In the genomic region with DNA sequence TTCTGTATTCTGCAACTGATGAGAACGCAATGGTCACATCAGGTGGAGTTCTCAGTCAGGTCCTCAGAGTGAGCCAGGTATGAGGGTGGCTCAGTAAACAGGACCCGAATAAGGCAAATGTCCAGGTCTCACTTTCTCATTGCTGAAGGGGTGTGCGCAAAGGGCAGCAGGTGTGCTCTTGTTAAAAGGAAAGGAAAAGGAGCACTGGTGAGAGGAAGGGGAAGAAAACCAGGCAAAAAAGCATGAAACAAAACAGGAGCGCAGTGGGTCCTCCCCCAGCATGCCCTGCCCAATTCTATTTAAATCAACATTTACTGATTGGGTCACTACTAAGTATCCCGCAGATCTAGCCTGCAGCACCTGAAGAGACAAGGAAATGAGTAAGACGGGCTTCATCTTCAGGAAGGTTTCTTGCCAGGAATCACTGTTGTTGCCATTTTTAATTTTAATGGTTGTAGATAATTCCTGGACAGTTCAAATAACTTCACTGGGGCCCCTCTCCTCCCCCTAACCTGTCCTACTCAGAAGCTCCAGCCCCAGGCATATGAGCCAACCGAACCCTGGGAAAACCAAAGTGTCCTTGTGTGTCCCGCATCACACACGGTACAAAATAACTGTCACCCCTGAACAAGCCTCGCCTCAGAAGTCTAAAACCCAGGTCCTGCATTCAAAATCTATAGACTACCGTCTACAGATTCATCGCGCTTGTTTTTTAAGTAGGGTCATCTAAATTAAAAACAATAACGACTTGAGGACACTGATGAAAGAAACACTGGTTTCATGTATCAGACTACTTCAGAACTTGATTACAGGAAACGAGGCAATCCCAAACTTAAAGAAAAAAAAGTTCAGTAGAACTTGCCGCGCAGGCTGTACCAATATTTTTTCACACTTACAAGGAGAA, we compare ENCODE assay signal across 8 cellular contexts. TPM values are rescaled to one million over a fixed set of nuclear protein-coding genes. Genes with fewer than 3 reads are reported as not detected.
A peak's percentile ranks its signal among the peaks of the same experiment; 100 is the strongest.
DNase-seq lines count a peak whose midpoint lies in the region; ATAC-seq and TF ChIP-seq lines count a peak whose summit lies in the region.

No MANE protein-coding gene starts in this region.

- H3K27ac ChIP-seq in cardiac muscle cell = no peak overlapping the region
- no peak overlapping the region for H3K27ac ChIP-seq in HUES64 (ENCODE audit: low read depth, low read length)
- peak overlapping the region; percentile 68 for H3K27ac ChIP-seq in thymus (ENCODE audit: low read depth)

- H3K4me3 ChIP-seq in cardiac muscle cell (peak overlapping the region; percentile 50), HUES64 (ENCODE audit: low read length) (peak overlapping the region; percentile 65), thymus (ENCODE audit: low read length) (peak overlapping the region; percentile 68)

- H3K36me3 ChIP-seq in cardiac muscle cell = no peaks in the 10 kb centered on the region
- no peaks in the 10 kb centered on the region for H3K36me3 ChIP-seq in HUES64 (ENCODE audit: insufficient read depth, low read length)
- H3K36me3 ChIP-seq in thymus (ENCODE audit: control insufficient read depth, insufficient read depth) = no peaks in the 10 kb centered on the region

- peaks cover 53% of the 10 kb centered on the region for H3K4me1 Mint-ChIP-seq in activated naive CD8-positive, alpha-beta T cell treated with anti-CD3 and anti-CD28 coated beads, Interleukin-2, amount 50 U/mL, for 24 hours

- H3K27me3 ChIP-seq in cardiac muscle cell (no peaks in the 10 kb centered on the region), HUES64 (ENCODE audit: insufficient read depth, low read length) (peaks cover 39% of the 10 kb centered on the region; the same call in 1 of the 2 replicates), thymus (ENCODE audit: control insufficient read depth, insufficient read depth) (no peaks in the 10 kb centered on the region)

- H3K9me3 ChIP-seq in cardiac muscle cell (ENCODE audit: low read depth) (no peaks in the 10 kb centered on the region), HUES64 (ENCODE audit: insufficient read depth, low read depth, low read length) (no peaks in the 10 kb centered on the region), thymus (ENCODE audit: control insufficient read depth) (no peaks in the 10 kb centered on the region)

- peaks cover 5% of the 10 kb centered on the region for H3K27me3 Mint-ChIP-seq in activated naive CD8-positive, alpha-beta T cell treated with anti-CD3 and anti-CD28 coated beads, Interleukin-2, amount 50 U/mL, for 24 hours

- H3K9me3 Mint-ChIP-seq in activated naive CD8-positive, alpha-beta T cell treated with anti-CD3 and anti-CD28 coated beads, Interleukin-2, amount 50 U/mL, for 24 hours = no peaks in the 10 kb centered on the region

- DNase-seq in cardiac muscle cell (ENCODE audit: low read depth in 1 of 2, low spot score in 1 of 2) (no peak), left ventricle myocardium superior (no peak), kidney glomerular epithelial cell (lab: John Stamatoyannopoulos, UW) (peak; percentile 28), pons (ENCODE audit: low spot score) (no peak), midbrain (lab: John Stamatoyannopoulos, UW) (no peak)
- DNase-seq in activated naive CD8-positive, alpha-beta T cell treated with anti-CD3 and anti-CD28 coated beads, Interleukin-2, amount 50 U/mL, for 24 hours = no peak

- H3K36me3 Mint-ChIP-seq in activated naive CD8-positive, alpha-beta T cell treated with anti-CD3 and anti-CD28 coated beads, Interleukin-2, amount 50 U/mL, for 24 hours (ENCODE audit: low read depth) = no peaks in the 10 kb centered on the region

- no peak for ATAC-seq in left ventricle myocardium superior
- no peak for ATAC-seq in activated naive CD8-positive, alpha-beta T cell treated with anti-CD3 and anti-CD28 coated beads, Interleukin-2, amount 50 U/mL, for 24 hours

- H3K4me3 Mint-ChIP-seq in activated naive CD8-positive, alpha-beta T cell treated with anti-CD3 and anti-CD28 coated beads, Interleukin-2, amount 50 U/mL, for 24 hours = peak overlapping the region; percentile 82

- intact Hi-C loops in left ventricle myocardium superior (cut with micrococcal nuclease) = no loop called here

- H3K9ac ChIP-seq in HUES64 (ENCODE audit: low read depth, low read length) = peak overlapping the region; percentile 54; the same call in 1 of the 2 replicates

- WGBS in HUES64 = 10% methylated on average over 17 of the region's 17 CpGs
- WGBS in thymus = 22% methylated on average over 17 of the region's 17 CpGs

- peak overlapping the region; percentile 78 for H3K27ac Mint-ChIP-seq in activated naive CD8-positive, alpha-beta T cell treated with anti-CD3 and anti-CD28 coated beads, Interleukin-2, amount 50 U/mL, for 24 hours

- peaks cover 21% of the 10 kb centered on the region for H3K4me1 ChIP-seq in cardiac muscle cell (ENCODE audit: low read depth)
- H3K4me1 ChIP-seq in HUES64 (ENCODE audit: insufficient read depth, low read length) = peaks cover 18% of the 10 kb centered on the region
- H3K4me1 ChIP-seq in thymus (ENCODE audit: control insufficient read depth, insufficient read depth, low read length) = peaks cover 9% of the 10 kb centered on the region

- TF ChIP-seq CTCF in cardiac muscle cell (IDR thresholded peaks at IDR 0.05; ENCODE audit: low read depth, low read length) = no peak

RNA-seq across cellular contexts. Expression of a gene that starts 1.0 kb away (rescaled TPM):
- total RNA-seq in cardiac muscle cell (9.1 and 15.5 TPM in 2 replicates), left ventricle myocardium superior (5.0 TPM)
- polyA plus RNA-seq in cardiac muscle cell (7.5 and 10.2 TPM in 2 replicates), thymus (2.3 TPM)
- polyA plus RNA-seq in HUES64 (2013, experiment 1 of 2) = 5.8 TPM
- polyA plus RNA-seq in HUES64 (2013, experiment 2 of 2) = 6.1 TPM
